ENCODE assay signal across 21 cellular contexts in genomic region chr15:38878946-38879345, GRCh38.
DNase-seq lines count a peak whose midpoint lies in the region; ATAC-seq and TF ChIP-seq lines count a peak whose summit lies in the region.
"Had no signal": no experiment of that assay in that cellular context is flagged by ENCODE, and none has a peak within 500 bp of the region (broad histone marks: within the 10 kb centered on the region; RNA-seq: fewer than 3 reads in every experiment).

No MANE protein-coding gene starts in this region.

- H3K27ac Mint-ChIP-seq in dendritic cell treated with granulocyte-macrophage colony-stimulating factor and Interleukin-4, amounts not matched to agents 40 ng/mL and 50 ng/mL, for 4 days, result peak overlapping the region; percentile 12
- H3K27ac Mint-ChIP-seq in naive thymus-derived CD8-positive, alpha-beta T cell, result no peak overlapping the region
- H3K27ac Mint-ChIP-seq: activated CD4-positive, alpha-beta T cell treated with anti-CD3 and anti-CD28 coated beads, Interleukin-2, amount 10 ng/mL, durations not matched to agents 7 days and 5 days; effector memory CD8-positive, alpha-beta T cell had no signal

- peaks cover 6% of the 10 kb centered on the region for H3K36me3 Mint-ChIP-seq in dendritic cell treated with granulocyte-macrophage colony-stimulating factor and Interleukin-4, amounts not matched to agents 40 ng/mL and 50 ng/mL, for 4 days (ENCODE audit: low read depth)
- H3K36me3 Mint-ChIP-seq in naive thymus-derived CD8-positive, alpha-beta T cell, result no peaks in the 10 kb centered on the region

- POLR2A ChIA-PET in naive thymus-derived CD8-positive, alpha-beta T cell (lab: Charles Lee), result no interaction called here

- peaks cover 2% of the 10 kb centered on the region for H3K27me3 Mint-ChIP-seq in dendritic cell treated with granulocyte-macrophage colony-stimulating factor and Interleukin-4, amounts not matched to agents 40 ng/mL and 50 ng/mL, for 4 days
- H3K27me3 Mint-ChIP-seq in naive thymus-derived CD8-positive, alpha-beta T cell, result peaks cover 0 to 9% (median 3%) of the 10 kb centered on the region in 5 donors

- peak; percentile 74 for DNase-seq in DMS 273 (lab: John Stamatoyannopoulos, UW; ENCODE audit: unreplicated experiment)
- DNase-seq in NCI-H2171 (lab: John Stamatoyannopoulos, UW), result peak; percentile 44
- no peak for DNase-seq in naive thymus-derived CD8-positive, alpha-beta T cell
- DNase-seq in activated T-cell treated with anti-CD3 and anti-CD28 coated beads for 4 hours, result no peak
- no peak for DNase-seq in NCI-H1436 (lab: John Stamatoyannopoulos, UW)
- DNase-seq: activated CD4-positive, alpha-beta T cell treated with anti-CD3 and anti-CD28 coated beads, Interleukin-2, amount 10 ng/mL, durations not matched to agents 7 days and 5 days; activated CD8-positive, alpha-beta memory T cell treated with anti-CD3 and anti-CD28 coated beads, Interleukin-2, amount 50 U/mL, for 48 hours; activated gamma-delta T cell; amniotic stem cell; Caco-2; effector memory CD8-positive, alpha-beta T cell; GF-D8; heart left ventricle; NCI-H187; NCI-H774; Peyer's patch; small intestine; stimulated activated CD4-positive, alpha-beta T cell treated with anti-CD3 and anti-CD28 coated beads, Interleukin-4, amount 100 ng/mL, for 4 hours had no signal

- intact Hi-C loops in dendritic cell treated with granulocyte-macrophage colony-stimulating factor and Interleukin-4, amounts not matched to agents 40 ng/mL and 50 ng/mL, for 4 days (cut with micrococcal nuclease), result no loop called here

- H3K9me3 Mint-ChIP-seq in dendritic cell treated with granulocyte-macrophage colony-stimulating factor and Interleukin-4, amounts not matched to agents 40 ng/mL and 50 ng/mL, for 4 days, result peaks cover 9% of the 10 kb centered on the region
- H3K9me3 Mint-ChIP-seq in naive thymus-derived CD8-positive, alpha-beta T cell, result no peaks in the 10 kb centered on the region
- H3K9me3 Mint-ChIP-seq: activated CD4-positive, alpha-beta T cell treated with anti-CD3 and anti-CD28 coated beads, Interleukin-2, amount 10 ng/mL, durations not matched to agents 7 days and 5 days; effector memory CD8-positive, alpha-beta T cell had no signal

- peaks cover 37% of the 10 kb centered on the region for H3K4me1 Mint-ChIP-seq in dendritic cell treated with granulocyte-macrophage colony-stimulating factor and Interleukin-4, amounts not matched to agents 40 ng/mL and 50 ng/mL, for 4 days (ENCODE audit: low read depth)
- H3K4me1 Mint-ChIP-seq in naive thymus-derived CD8-positive, alpha-beta T cell, result peaks cover 0 to 2% (median 0%) of the 10 kb centered on the region in 4 donors

- ATAC-seq in naive thymus-derived CD8-positive, alpha-beta T cell, result no peak
- no peak for ATAC-seq in HG03139 (IDR thresholded peaks at IDR 0.05; ENCODE audit: unreplicated experiment)
- ATAC-seq: effector memory CD8-positive, alpha-beta T cell had no signal

- no peak for TF ChIP-seq CTCF in 22Rv1 (IDR thresholded peaks at IDR 0.05)

- no peak overlapping the region for H3K4me3 Mint-ChIP-seq in dendritic cell treated with granulocyte-macrophage colony-stimulating factor and Interleukin-4, amounts not matched to agents 40 ng/mL and 50 ng/mL, for 4 days
- H3K4me3 Mint-ChIP-seq in naive thymus-derived CD8-positive, alpha-beta T cell, result no peak overlapping the region
- H3K4me3 Mint-ChIP-seq: activated CD4-positive, alpha-beta T cell treated with anti-CD3 and anti-CD28 coated beads, Interleukin-2, amount 10 ng/mL, durations not matched to agents 7 days and 5 days; effector memory CD8-positive, alpha-beta T cell had no signal

- H3K27ac ChIP-seq in 22Rv1, result peak overlapping the region; percentile 21; the same call in 1 of the 2 replicates
- H3K27ac ChIP-seq: heart left ventricle, Peyer's patch had no signal

Comparison
In these comparisons a context has a peak if more than half of its experiments do, and no peak if none do; other contexts are left out.
1. DNase-seq: peak in DMS 273 (single experiment) and NCI-H2171 (single experiment); none in naive thymus-derived CD8-positive, alpha-beta T cell (0 of 10), activated T-cell treated with anti-CD3 and anti-CD28 coated beads for 4 hours (single experiment) and NCI-H1436 (single experiment).